Comparison of ENCODE assay signal across 9 cellular contexts in the genomic region with DNA sequence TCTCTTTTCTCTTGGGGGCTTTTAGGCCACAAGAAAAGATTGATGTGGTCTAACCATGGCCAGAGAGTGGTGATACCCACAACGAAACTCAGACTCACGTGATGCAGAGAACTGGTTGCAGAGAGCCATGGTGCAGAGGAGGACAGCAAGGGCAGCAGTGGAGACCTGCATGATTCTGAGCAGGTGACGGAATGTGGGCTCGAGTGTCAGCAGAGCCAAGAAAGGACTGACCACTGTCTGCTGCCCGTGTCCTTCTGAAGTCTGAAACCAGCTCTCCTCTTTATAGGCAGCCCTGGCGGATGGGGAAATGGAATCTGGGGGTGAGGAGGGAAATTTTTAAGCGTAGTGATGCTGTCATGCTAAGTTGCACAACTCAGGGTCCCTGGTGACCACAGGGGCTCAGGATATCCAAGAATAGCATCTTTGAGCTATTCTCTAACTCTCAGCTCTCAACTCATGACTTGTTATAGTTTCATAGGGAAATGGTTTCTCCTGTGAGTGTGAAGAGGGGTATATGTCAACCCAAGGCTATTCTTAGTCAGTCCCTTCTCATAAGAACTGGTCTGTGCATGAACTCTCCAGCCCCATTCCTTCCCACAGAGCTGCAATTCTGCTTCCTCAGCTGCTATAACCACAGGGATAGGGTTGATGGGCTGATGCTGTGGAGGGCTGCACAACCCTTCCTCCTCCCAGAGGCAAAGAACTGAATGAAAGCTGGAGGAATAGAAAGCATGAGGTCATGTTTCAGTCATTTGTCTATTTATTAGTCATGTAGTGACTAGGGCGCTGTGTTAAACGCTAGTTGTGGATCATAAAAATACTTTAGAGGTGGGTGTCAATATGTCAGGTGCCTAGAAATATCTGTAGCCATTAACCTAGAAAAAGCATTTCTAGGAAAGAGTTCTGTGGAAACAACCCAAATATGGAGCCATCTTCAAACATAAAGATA. TPM values are rescaled to one million over a fixed set of nuclear protein-coding genes. Genes with fewer than 3 reads are reported as not detected.
DNase-seq lines count a peak whose midpoint lies in the region; ATAC-seq and TF ChIP-seq lines count a peak whose summit lies in the region.
"Had no signal": no experiment of that assay in that cellular context is flagged by ENCODE, and none has a peak within 500 bp of the region (broad histone marks: within the 10 kb centered on the region; RNA-seq: fewer than 3 reads in every experiment).

A gene (minus strand): TSS at position 256 of the 949 bp plus-strand sequence. CDS start 85 bp downstream, at position 171.

- H3K27me3 Mint-ChIP-seq in HFFc6 (ENCODE audit: insufficient read depth) = no peaks in the 10 kb centered on the region

- no peak for TF ChIP-seq CTCF in vagina (IDR thresholded peaks at IDR 0.05)
- no peak for TF ChIP-seq CTCF in HFFc6 (IDR thresholded peaks at IDR 0.05)

- no peak within 1 kb of the TSS for H3K4me3 ChIP-seq in vagina

- H3K9me3 ChIP-seq in vagina = no peaks in the 10 kb centered on the region

- no peaks in the 10 kb centered on the region for H3K27me3 ChIP-seq in vagina

- no peak within 1 kb of the TSS for H3K27ac Mint-ChIP-seq in HFFc6

- CTCF ChIA-PET in activated CD8-positive, alpha-beta memory T cell treated with anti-CD3 and anti-CD28 coated beads for 36 hours (lab: Charles Lee) = interaction anchor here (0.9 to 4.6 kb wide), 6 partner anchors 15 to 142 kb away, joined by 3 to 22 read pairs (median 12); no protein-coding TSS in a partner anchor

- peak; percentile 22 for DNase-seq in Daoy (ENCODE audit: low read depth)
- peak; percentile 82 for DNase-seq in pons (ENCODE audit: low spot score)
- DNase-seq in NCI-H1105 treated with DMSO at 0.1 percent for 48 hours (lab: John Stamatoyannopoulos, UW) = no peak
- DNase-seq in vagina (ENCODE audit: extremely low spot score in 2 of 2) = no peak
- DNase-seq in HFFc6 = no peak

- H3K9me3 Mint-ChIP-seq in HFFc6 = peaks cover 33% of the 10 kb centered on the region

- no peaks in the 10 kb centered on the region for H3K4me1 Mint-ChIP-seq in HFFc6 (ENCODE audit: low read depth)

- H3K27ac ChIP-seq in vagina = no peak within 1 kb of the TSS

- H3K4me1 ChIP-seq in vagina = no peaks in the 10 kb centered on the region

- H3K4me3 Mint-ChIP-seq in HFFc6 = no peak within 1 kb of the TSS

- POLR2A ChIA-PET in activated CD8-positive, alpha-beta memory T cell treated with anti-CD3 and anti-CD28 coated beads for 36 hours (lab: Charles Lee) = interaction anchor here (0.6 to 4.7 kb wide), 16 partner anchors 8 to 224 kb away, joined by 3 to 80 read pairs (median 4); a partner anchor contains a TSS

- no peaks in the 10 kb centered on the region for H3K36me3 Mint-ChIP-seq in HFFc6 (ENCODE audit: low read depth)

- intact Hi-C loops in vagina (cut with DNase I) = no loop called here

- H3K36me3 ChIP-seq in vagina = no peaks in the 10 kb centered on the region

- no peak for TF ChIP-seq POLR2A in vagina (IDR thresholded peaks at IDR 0.05)

- ATAC-seq in GM19395 (IDR thresholded peaks at IDR 0.05; ENCODE audit: unreplicated experiment) (peak; percentile 70), HG03196 (IDR thresholded peaks at IDR 0.05; ENCODE audit: unreplicated experiment) (peak; percentile 59)

RNA-seq across cellular contexts. Expression of the gene that starts here (rescaled TPM):
- total RNA-seq in Daoy (2014; rRNA removed; shearing (Covaris generic)) = 0.46 TPM in 1 of 2 replicates, not detected in the other
- 1,000 to 10,000 TPM; 1,540 to 1,562 TPM for total RNA-seq in activated CD8-positive, alpha-beta memory T cell treated with anti-CD3 and anti-CD28 coated beads for 36 hours
- total RNA-seq in vagina = 2.9 TPM
- not detected for total RNA-seq in HFFc6 (2021; fragmentation: NEBNext Ultra II Directional; extraction: Animal tissue kit (Norgen Biotek cat#: 25700))
- total RNA-seq: bronchial epithelial cell had no signal

Comparison
In these comparisons a context has a peak if more than half of its experiments do, and no peak if none do; other contexts are left out.
1. RNA of the gene that starts here (total RNA-seq): 1,540 to 1,562 TPM in activated CD8-positive, alpha-beta memory T cell treated with anti-CD3 and anti-CD28 coated beads for 36 hours; 2.9 TPM in vagina (single experiment), 0.46 TPM in Daoy and not detected in HFFc6; every median in the first group is over 100 times any median in the second.
2. Peak in DNase-seq in Daoy; RNA of the gene not detected or under 1 TPM.